Comparison of ENCODE assay signal across 18 cellular contexts in the genomic region with DNA sequence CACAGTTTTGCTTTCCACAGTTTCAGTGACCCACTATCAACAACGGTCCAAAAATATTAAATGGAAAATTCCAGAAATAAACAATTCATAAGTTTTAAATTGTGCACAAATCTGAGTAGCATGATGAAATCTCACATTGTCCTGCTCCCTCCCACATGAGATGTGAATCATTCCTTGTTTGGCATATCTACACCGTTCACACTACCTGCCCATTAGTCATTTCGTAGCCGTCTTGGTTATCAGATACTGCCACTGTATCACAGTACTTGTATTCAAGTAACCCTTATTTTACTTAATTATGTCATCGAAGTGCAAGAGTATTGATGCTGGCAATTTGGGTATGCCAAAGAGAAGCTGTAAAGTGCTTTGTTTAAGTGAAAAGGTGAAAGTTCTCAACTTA.
DNase-seq lines count a peak whose midpoint lies in the region; ATAC-seq, FAIRE-seq and TF ChIP-seq lines count a peak whose summit lies in the region.
"Had no signal": no experiment of that assay in that cellular context is flagged by ENCODE, and none has a peak within 500 bp of the region (broad histone marks: within the 10 kb centered on the region; RNA-seq: fewer than 3 reads in every experiment).

No MANE protein-coding gene starts in this region.

- peaks cover 6% of the 10 kb centered on the region for H3K9me3 Mint-ChIP-seq in Calu3 (ENCODE audit: low read depth, unreplicated experiment)

- H3K4me2 ChIP-seq in PC-3 (ENCODE audit: low read length) (no peak overlapping the region), keratinocyte (ENCODE audit: control insufficient read depth, extremely low read depth, insufficient read depth, low read depth, low read length) (no peak overlapping the region)
- H3K4me2 ChIP-seq: BLaER1 had no signal

- TF ChIP-seq EP300 in sigmoid colon (IDR thresholded peaks at IDR 0.05): no peak

- H3K4me1 ChIP-seq in PC-3 (ENCODE audit: insufficient read depth, low read length): no peaks in the 10 kb centered on the region
- H3K4me1 ChIP-seq in keratinocyte (ENCODE audit: control insufficient read depth, extremely low read depth, insufficient read depth, low read length): peaks cover 9% of the 10 kb centered on the region
- no peaks in the 10 kb centered on the region for H3K4me1 ChIP-seq in sigmoid colon
- H3K4me1 ChIP-seq: BLaER1, HAP-1 had no signal

- H2AFZ ChIP-seq in PC-3 (ENCODE audit: low read length) (no peak overlapping the region), keratinocyte (ENCODE audit: control insufficient read depth, low read length) (no peak overlapping the region)

- H3K4me1 Mint-ChIP-seq in Calu3 (ENCODE audit: low read depth, unreplicated experiment): peaks cover 9% of the 10 kb centered on the region
- H3K4me1 Mint-ChIP-seq: CD8-positive, alpha-beta memory T cell had no signal

- peak overlapping the region; percentile 59 for H3K27ac Mint-ChIP-seq in Calu3 (ENCODE audit: unreplicated experiment)
- H3K27ac Mint-ChIP-seq: CD8-positive, alpha-beta memory T cell had no signal

- H3K27ac ChIP-seq in PC-3 (ENCODE audit: low read length) (no peak overlapping the region), keratinocyte (ENCODE audit: control insufficient read depth, insufficient read depth, low read length) (no peak overlapping the region), sigmoid colon (no peak overlapping the region)
- H3K27ac ChIP-seq: BLaER1, HL-60 had no signal

- POLR2A ChIA-PET in PC-3 (lab: Charles Lee; ENCODE audit: unreplicated experiment): no interaction called here

- H3K27me3 ChIP-seq in PC-3 (ENCODE audit: low read length) (peaks cover 2% of the 10 kb centered on the region; the same call in 1 of the 2 replicates), keratinocyte (ENCODE audit: control insufficient read depth, extremely low read depth, insufficient read depth, low read length) (no peaks in the 10 kb centered on the region), sigmoid colon (no peaks in the 10 kb centered on the region)
- H3K27me3 ChIP-seq: BLaER1 had no signal

- no peaks in the 10 kb centered on the region for H3K9me1 ChIP-seq in keratinocyte (ENCODE audit: control insufficient read depth, extremely low read depth, insufficient read depth, low read length)

- no peak overlapping the region for H3K9ac ChIP-seq in PC-3 (ENCODE audit: low read length)
- H3K9ac ChIP-seq in keratinocyte (ENCODE audit: control insufficient read depth, extremely low read depth, insufficient read depth, low read length): no peak overlapping the region
- H3K9ac ChIP-seq: BLaER1 had no signal

- H3K4me3 ChIP-seq in PC-3 (ENCODE audit: low read length) (no peak overlapping the region), epithelial cell of esophagus (ENCODE audit: low read length) (no peak overlapping the region), keratinocyte (ENCODE audit: control insufficient read depth in 2 of 3, extremely low read depth in 1 of 3, insufficient read depth in 2 of 3, low read depth in 1 of 3, low read length in 3 of 3) (no peak overlapping the region), sigmoid colon (no peak overlapping the region)
- H3K4me3 ChIP-seq: BLaER1, HAP-1 had no signal

- no peaks in the 10 kb centered on the region for H3K79me2 ChIP-seq in PC-3 (ENCODE audit: low read length)
- no peaks in the 10 kb centered on the region for H3K79me2 ChIP-seq in keratinocyte (ENCODE audit: control insufficient read depth, insufficient read depth, low read length)

- dilution Hi-C loops in keratinocyte (cut with MboI; ENCODE audit: extremely low pct_ligation_motif_present, low sequenced_read_pairs): no loop called here

- H4K20me1 ChIP-seq in PC-3 (ENCODE audit: low read length): no peaks in the 10 kb centered on the region
- no peaks in the 10 kb centered on the region for H4K20me1 ChIP-seq in keratinocyte (ENCODE audit: control insufficient read depth, extremely low read depth, insufficient read depth, low read length)
- H4K20me1 ChIP-seq: BLaER1 had no signal

- no peak overlapping the region for H3K4me3 Mint-ChIP-seq in Calu3 (ENCODE audit: low read depth, unreplicated experiment)
- H3K4me3 Mint-ChIP-seq: CD8-positive, alpha-beta memory T cell had no signal

- intact Hi-C loops in Calu3 (cut with micrococcal nuclease; ENCODE audit: unreplicated experiment) (no loop called here), PC-3 (cut with micrococcal nuclease) (no loop called here), sigmoid colon (cut with DNase I) (no loop called here)

- BruUV-seq in Calu3 (replicated peaks; lab: Mats Ljungman, UMichigan): no TSS peak
- no TSS peak for BruUV-seq in PC-3 (replicated peaks; lab: Mats Ljungman, UMichigan)

- ATAC-seq in PC-3: no peak

- peak; percentile 36 for FAIRE-seq in keratinocyte (lab: Jason Lieb, UNC)
- FAIRE-seq: GM12891, GM19239, H1 had no signal

- H3K9me2 ChIP-seq in PC-3 (replicated peaks; ENCODE audit: low read length): no peaks in the 10 kb centered on the region

- TF ChIP-seq CTCF in Calu3 (IDR thresholded peaks at IDR 0.05; ENCODE audit: unreplicated experiment): no peak
- TF ChIP-seq CTCF in PC-3 (conservative IDR thresholded peaks at IDR 0.05; ENCODE audit: low read depth, low read length): no peak
- TF ChIP-seq CTCF in epithelial cell of esophagus (IDR thresholded peaks at IDR 0.05; ENCODE audit: insufficient read depth, low read depth, low read length, missing control alignments): no peak
- TF ChIP-seq CTCF in keratinocyte (optimal IDR thresholded peaks at IDR 0.05 in 1 of 3, IDR thresholded peaks at IDR 0.05 in 1 of 3, conservative IDR thresholded peaks at IDR 0.05 in 1 of 3; ENCODE audit: extremely low read depth in 1 of 3, insufficient read depth in 2 of 3, low read length in 3 of 3): no peak
- TF ChIP-seq CTCF in sigmoid colon (IDR thresholded peaks at IDR 0.05): no peak

- H3F3A ChIP-seq in PC-3 (ENCODE audit: low read length, unreplicated experiment): no peaks in the 10 kb centered on the region

- CTCF ChIA-PET in Calu3 (lab: Charles Lee) (no interaction called here), PC-3 (lab: Charles Lee) (no interaction called here)

- peak; percentile 22 for DNase-seq in Calu3
- peak; percentile 49 for DNase-seq in PC-3
- peak; percentile 89 for DNase-seq in epithelial cell of esophagus (ENCODE audit: low read depth)
- no peak for DNase-seq in keratinocyte (ENCODE audit: low read depth, low spot score)
- DNase-seq in SW 1271 (lab: John Stamatoyannopoulos, UW): no peak
- no peak for DNase-seq in sigmoid colon
- DNase-seq in GM03348 (ENCODE audit: low spot score): no peak
- DNase-seq: 8988T; AML-193; CD8-positive, alpha-beta memory T cell; DMS79; IMR-90 had no signal

- H3K9me3 ChIP-seq in PC-3 (ENCODE audit: low read length) (peaks cover 3% of the 10 kb centered on the region; the same call in 1 of the 2 replicates), keratinocyte (ENCODE audit: control insufficient read depth, low read depth, low read length) (no peaks in the 10 kb centered on the region), sigmoid colon (peaks cover 0 to 3% (median 0%) of the 10 kb centered on the region in 4 donors)
- H3K9me3 ChIP-seq: HAP-1 had no signal

- H3K36me3 Mint-ChIP-seq in Calu3 (ENCODE audit: insufficient read depth, unreplicated experiment): no peaks in the 10 kb centered on the region
- H3K36me3 Mint-ChIP-seq: CD8-positive, alpha-beta memory T cell had no signal

- TF ChIP-seq POLR2A in sigmoid colon (IDR thresholded peaks at IDR 0.05): no peak

- WGBS in sigmoid colon, 2 donors: 93% methylated on average over 5 of the region's 5 CpGs

- H3K36me3 ChIP-seq in PC-3 (ENCODE audit: low read depth, low read length) (no peaks in the 10 kb centered on the region), keratinocyte (ENCODE audit: control insufficient read depth in 2 of 2, extremely low read depth in 1 of 2, insufficient read depth in 2 of 2, low read length in 2 of 2) (no peaks in the 10 kb centered on the region), sigmoid colon (no peaks in the 10 kb centered on the region)
- H3K36me3 ChIP-seq: BLaER1, HAP-1 had no signal

- H3K27me3 Mint-ChIP-seq in Calu3 (ENCODE audit: unreplicated experiment): no peaks in the 10 kb centered on the region
- H3K27me3 Mint-ChIP-seq: CD8-positive, alpha-beta memory T cell had no signal

Comparison
In these comparisons a context has a peak if more than half of its experiments do, and no peak if none do; other contexts are left out.
1. DNase-seq: peak in Calu3 (single experiment), PC-3 (single experiment) and epithelial cell of esophagus (single experiment); none in keratinocyte (single experiment), SW 1271 (0 of 2), sigmoid colon (single experiment) and GM03348 (single experiment).